20 cellular contexts compared by ENCODE assay signal in the genomic region with DNA sequence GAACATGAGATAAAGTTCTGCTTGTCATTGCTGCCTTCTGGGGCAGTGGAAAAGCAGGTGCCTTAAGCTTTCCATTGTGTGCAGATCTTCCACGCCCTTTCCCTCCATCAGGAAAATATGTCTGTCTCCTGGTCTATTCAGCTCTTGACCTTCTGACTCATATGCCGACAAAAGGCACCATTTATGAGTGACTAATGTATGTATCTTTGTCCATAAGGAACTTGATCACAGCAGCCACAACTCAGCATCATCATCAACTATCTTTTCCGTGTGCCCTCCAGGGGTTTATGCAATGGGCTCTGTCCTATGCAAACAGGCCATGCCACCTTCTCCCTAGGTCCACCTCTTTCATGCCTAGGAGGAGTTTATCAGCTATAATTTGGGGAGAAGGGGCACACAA.
DNase-seq lines count a peak whose midpoint lies in the region; ATAC-seq, FAIRE-seq and TF ChIP-seq lines count a peak whose summit lies in the region.
"Had no signal": no experiment of that assay in that cellular context is flagged by ENCODE, and none has a peak within 500 bp of the region (broad histone marks: within the 10 kb centered on the region; RNA-seq: fewer than 3 reads in every experiment).

No MANE protein-coding gene starts in this region.

- ATAC-seq in HepG2: no peak
- ATAC-seq in right lobe of liver: no peak
- ATAC-seq in HG03159 (IDR thresholded peaks at IDR 0.05; ENCODE audit: unreplicated experiment): no peak
- ATAC-seq: heart right ventricle had no signal

- TF ChIP-seq POLR2A in HepG2 (IDR thresholded peaks at IDR 0.05; ENCODE audit: insufficient read depth in 1 of 2, low read depth in 2 of 2, low read length in 2 of 2) (no peak), right lobe of liver (IDR thresholded peaks at IDR 0.05) (no peak), testis (IDR thresholded peaks at IDR 0.05) (no peak)

- CTCF ChIA-PET in HepG2 (lab: Yijun Ruan, JAX; ENCODE audit: low intra/inter-chr PET ratio, low total read pairs): no interaction called here

- H3K4me3 ChIP-seq in HepG2 (replicated peaks in 1 of 3; ENCODE audit: insufficient read depth in 1 of 3, low read depth in 2 of 3, low read length in 3 of 3) (no peak overlapping the region), right lobe of liver (no peak overlapping the region), testis (no peak overlapping the region)
- H3K4me3 ChIP-seq: heart right ventricle, MG63 had no signal

- no TSS peak for BruUV-seq in HepG2 (replicated peaks; lab: Mats Ljungman, UMichigan)

- no peak for FAIRE-seq in HepG2 (lab: Jason Lieb, UNC)
- FAIRE-seq: islet of Langerhans had no signal

- intact Hi-C loops in HepG2 (cut with micrococcal nuclease; ENCODE audit: unreplicated experiment) (no loop called here), right lobe of liver (cut with DNase I) (no loop called here), testis (cut with DNase I; ENCODE audit: low total_unique reads) (no loop called here)

- H3K36me3 ChIP-seq in HepG2 (replicated peaks in 1 of 2; ENCODE audit: control insufficient read depth in 1 of 2, insufficient read depth in 2 of 2, low read length in 2 of 2): no peaks in the 10 kb centered on the region
- no peaks in the 10 kb centered on the region for H3K36me3 ChIP-seq in right lobe of liver
- no peaks in the 10 kb centered on the region for H3K36me3 ChIP-seq in testis (ENCODE audit: low read depth, missing control alignments)
- H3K36me3 ChIP-seq: heart right ventricle, MG63 had no signal

- H4K20me1 ChIP-seq in HepG2 (ENCODE audit: insufficient read depth, low read length): no peaks in the 10 kb centered on the region

- POLR2A ChIA-PET in HepG2 (lab: Yijun Ruan, JAX): no interaction called here

- WGBS in HepG2 (ENCODE audit: low lambda C conversion rate): 7% methylated on average over 3 of the region's 3 CpGs
- 84% methylated on average over 2 of the region's 3 CpGs for WGBS in right lobe of liver (ENCODE audit: insufficient coverage, low coverage, low lambda C conversion rate, missing lambda C conversion rate)
- 67 to 72% methylated on average over 3 of the region's 3 CpGs for WGBS in testis, 2 donors

- in situ Hi-C loops in HepG2 (cut with HindIII; ENCODE audit: extremely low pct_ligation_motif_present, low pct_unique_long_range_greater_than_20kb) (no loop called here), SK-MEL-5 (cut with HindIII; ENCODE audit: low pct_unique_long_range_greater_than_20kb, low sequenced_read_pairs) (no loop called here)

- no peak overlapping the region for H3K9ac ChIP-seq in HepG2 (ENCODE audit: insufficient read depth, low read depth, low read length)

- TF ChIP-seq CTCF in HepG2 (CRISPR knock-in tag; IDR thresholded peaks at IDR 0.05) (no peak), right lobe of liver (IDR thresholded peaks at IDR 0.05) (no peak), testis (IDR thresholded peaks at IDR 0.05) (no peak)

- DNase-seq in HepG2 (ENCODE audit: low spot score) (peak; percentile 33), right lobe of liver (no peak), SK-MEL-5 (ENCODE audit: low read depth, low spot score) (peak; percentile 19), foreskin melanocyte (peak; percentile 72), SW 1271 (lab: John Stamatoyannopoulos, UW) (no peak), testis (no peak), cortex of kidney (lab: John Stamatoyannopoulos, UW) (no peak)
- DNase-seq: activated CD4-positive, CD25-positive, alpha-beta regulatory T cell treated with anti-CD3 and anti-CD28 coated beads, Interleukin-2, amount 50 U/mL, for 72 hours; activated naive CD8-positive, alpha-beta T cell treated with anti-CD3 and anti-CD28 coated beads for 36 hours; DMS 273 treated with DMSO at 0.1 percent for 48 hours; effector CD8-positive, alpha-beta T cell; heart right ventricle; MG63; NCI-H1930; NCI-H446; nephron progenitor cell; stimulated activated CD4-positive, alpha-beta T cell treated with anti-CD3 and anti-CD28 coated beads, Interleukin-12 subunit alpha, Interleukin-12 subunit beta, amount 100 ng/mL, for 4 hours had no signal

- H3K9me3 ChIP-seq in HepG2 (ENCODE audit: low read length) (no peaks in the 10 kb centered on the region), right lobe of liver (no peaks in the 10 kb centered on the region), testis (no peaks in the 10 kb centered on the region)
- H3K9me3 ChIP-seq: heart right ventricle, MG63 had no signal

- H3K4me2 ChIP-seq in HepG2 (ENCODE audit: low read depth, low read length): no peak overlapping the region

- no peak overlapping the region for H2AFZ ChIP-seq in HepG2 (ENCODE audit: low read length)

- no peaks in the 10 kb centered on the region for H3K4me1 ChIP-seq in HepG2 (ENCODE audit: insufficient read depth, low read length)
- no peaks in the 10 kb centered on the region for H3K4me1 ChIP-seq in right lobe of liver
- peaks cover 5% of the 10 kb centered on the region for H3K4me1 ChIP-seq in testis

- TF ChIP-seq EP300 in HepG2 (IDR thresholded peaks at IDR 0.05; ENCODE audit: low read depth in 2 of 2, low read length in 2 of 2) (no peak), HepG2 (CRISPR knock-in tag; IDR thresholded peaks at IDR 0.05; ENCODE audit: borderline replicate concordance) (no peak)

- no peaks in the 10 kb centered on the region for H3K79me2 ChIP-seq in HepG2 (ENCODE audit: insufficient read depth, low read length)

- peaks cover 0 to 26% of the 10 kb centered on the region in 2 experiments; a peak in 3 of 5 replicates for H3K27me3 ChIP-seq in HepG2 (ENCODE audit: control insufficient read depth in 1 of 2, insufficient read depth in 2 of 2, low read length in 2 of 2)
- no peaks in the 10 kb centered on the region for H3K27me3 ChIP-seq in right lobe of liver
- no peaks in the 10 kb centered on the region for H3K27me3 ChIP-seq in testis
- H3K27me3 ChIP-seq: heart right ventricle, MG63 had no signal

- no peak for TF ChIP-seq RAD21 in HepG2 (CRISPR knock-in tag; IDR thresholded peaks at IDR 0.05)

- H3K27ac ChIP-seq in HepG2 (ENCODE audit: extremely low read length, insufficient read depth, low read length): no peak overlapping the region
- no peak overlapping the region for H3K27ac ChIP-seq in right lobe of liver
- H3K27ac ChIP-seq in testis: no peak overlapping the region
- H3K27ac ChIP-seq: C4-2B, heart right ventricle had no signal

TF ChIP-seq in HepG2, 621 proteins besides CTCF, POLR2A, EP300 and RAD21:
- TF ChIP-seq ZNF138 (CRISPR knock-in tag; IDR thresholded peaks at IDR 0.05; ENCODE audit: low read depth) (no peak), HOXA9 (CRISPR knock-in tag; IDR thresholded peaks at IDR 0.05; ENCODE audit: borderline replicate concordance) (no peak), NCOA1 (CRISPR knock-in tag; IDR thresholded peaks at IDR 0.05) (no peak), ZNF720 (CRISPR knock-in tag; IDR thresholded peaks at IDR 0.05) (no peak), USF2 (IDR thresholded peaks at IDR 0.05; ENCODE audit: low read depth, low read length) (no peak), USF2 (CRISPR knock-in tag; IDR thresholded peaks at IDR 0.05; ENCODE audit: borderline replicate concordance) (no peak), RXRA (CRISPR knock-in tag; IDR thresholded peaks at IDR 0.05) (no peak), ZBTB20 (CRISPR knock-in tag; IDR thresholded peaks at IDR 0.05; ENCODE audit: borderline replicate concordance, low read depth) (no peak)
- TF ChIP-seq, protein P1, sequence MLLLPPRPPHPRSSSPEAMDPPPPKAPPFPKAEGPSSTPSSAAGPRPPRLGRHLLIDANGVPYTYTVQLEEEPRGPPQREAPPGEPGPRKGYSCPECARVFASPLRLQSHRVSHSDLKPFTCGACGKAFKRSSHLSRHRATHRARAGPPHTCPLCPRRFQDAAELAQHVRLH (CRISPR knock-in tag; IDR thresholded peaks at IDR 0.05; ENCODE audit: borderline replicate concordance, low read depth): no peak

Comparison
In these comparisons a context has a peak if more than half of its experiments do, and no peak if none do; other contexts are left out.
1. DNase-seq: peak in HepG2 (single experiment), SK-MEL-5 (single experiment) and foreskin melanocyte (single experiment); none in right lobe of liver (0 of 3), SW 1271 (0 of 2), testis (single experiment) and cortex of kidney (single experiment).